In genomic region chr1:108100148-108100547, GRCh38 we compare ENCODE assay signal across 27 cellular contexts.
"Had no signal": no experiment of that assay in that cellular context is flagged by ENCODE, and none has a peak within 500 bp of the region (broad histone marks: within the 10 kb centered on the region; RNA-seq: fewer than 3 reads in every experiment).

No MANE protein-coding gene starts in this region.

- H3K4me1 ChIP-seq: left lung, lower lobe of right lung, pancreas, prostate gland, thyroid gland, transverse colon, upper lobe of left lung, vagina had no signal

- H3K27ac ChIP-seq: left lung, lower lobe of right lung, pancreas, prostate gland, skin epidermis, thyroid gland, transverse colon, upper lobe of left lung, vagina had no signal

- DNase-seq: hypothalamus; immature natural killer cell; kidney; left colon; left lung; lower lobe of right lung; mammary epithelial cell; mesenchymal stem cell; naive thymus-derived CD8-positive, alpha-beta T cell; nucleus accumbens; pancreas; posterior cingulate gyrus; retina; right cardiac atrium; stimulated activated CD4-positive, alpha-beta T cell treated with anti-CD3 and anti-CD28 coated beads, Interleukin-12 subunit alpha, Interleukin-12 subunit beta, amount 100 ng/mL, for 4 hours; stimulated activated CD4-positive, alpha-beta T cell treated with anti-CD3 and anti-CD28 coated beads, Interleukin-15, amount 100 ng/mL, for 24 hours; stimulated activated CD4-positive, alpha-beta T cell treated with anti-CD3 and anti-CD28 coated beads, Interleukin-2, amount 100 ng/mL, for 24 hours; stimulated activated CD4-positive, alpha-beta T cell treated with anti-CD3 and anti-CD28 coated beads, Interleukin-4, amount 100 ng/mL, for 24 hours; stimulated activated naive CD4-positive, alpha-beta T cell treated with Interleukin-2 at 50 U/mL for 16 hours; stimulated activated naive CD8-positive, alpha-beta T cell treated with anti-CD3 and anti-CD28 coated beads, Interleukin-15, amount 100 ng/mL, for 72 hours; substantia nigra; thyroid gland; transverse colon; upper lobe of left lung had no signal

- H3K9me3 ChIP-seq: left lung, lower lobe of right lung, pancreas, prostate gland, thyroid gland, transverse colon, upper lobe of left lung, vagina had no signal

- H3K27me3 ChIP-seq: left lung, pancreas, thyroid gland, transverse colon, upper lobe of left lung, vagina had no signal

- H3K4me3 ChIP-seq: left lung, lower lobe of right lung, pancreas, prostate gland, skin epidermis, thyroid gland, transverse colon, upper lobe of left lung, vagina had no signal

- H3K36me3 ChIP-seq: left lung, lower lobe of right lung, pancreas, prostate gland, thyroid gland, transverse colon, upper lobe of left lung, vagina had no signal
